Comparison of ENCODE assay signal across 11 cellular contexts in genomic region chr5:173923236-173924104, GRCh38. TPM values are rescaled to one million over a fixed set of nuclear protein-coding genes. Genes with fewer than 3 reads are reported as not detected.
DNase-seq lines count a peak whose midpoint lies in the region; ATAC-seq and TF ChIP-seq lines count a peak whose summit lies in the region.
"Had no signal": no experiment of that assay in that cellular context is flagged by ENCODE, and none has a peak within 500 bp of the region (broad histone marks: within the 10 kb centered on the region; RNA-seq: fewer than 3 reads in every experiment).

No MANE protein-coding gene starts in this region.

- no peak for DNase-seq in MM.1S
- no peak for DNase-seq in coronary artery (ENCODE audit: low spot score)
- DNase-seq in lower lobe of right lung = no peak
- DNase-seq in thyroid gland = no peak
- DNase-seq in foreskin keratinocyte = no peak
- no peak for DNase-seq in UCSD-AML1 (lab: John Stamatoyannopoulos, UW; ENCODE audit: unreplicated experiment)
- DNase-seq: NCI-H2029 had no signal

- TF ChIP-seq CTCF in MM.1S (IDR thresholded peaks at IDR 0.05; ENCODE audit: low read length) (no peak), coronary artery (IDR thresholded peaks at IDR 0.05) (no peak), lower lobe of right lung (IDR thresholded peaks at IDR 0.05) (no peak), thyroid gland (IDR thresholded peaks at IDR 0.05) (no peak), foreskin keratinocyte (conservative IDR thresholded peaks at IDR 0.05) (no peak)

- H4K20me1 ChIP-seq in MM.1S (ENCODE audit: insufficient read depth, low read length) = no peaks in the 10 kb centered on the region

- intact Hi-C loops in lower lobe of right lung (cut with DNase I) = no loop called here
- intact Hi-C loops in thyroid gland (cut with DNase I) = no loop called here

- no peak for TF ChIP-seq POLR2A in thyroid gland (IDR thresholded peaks at IDR 0.05)

- H3K4me2 ChIP-seq in MM.1S (ENCODE audit: low read depth, low read length) = peak overlapping the region; percentile 52

- H3K36me3 ChIP-seq in MM.1S (replicated peaks; ENCODE audit: insufficient read depth, low read length) = no peaks in the 10 kb centered on the region; the same call in 1 of the 2 replicates
- H3K36me3 ChIP-seq in lower lobe of right lung = peaks cover 11% of the 10 kb centered on the region
- H3K36me3 ChIP-seq in thyroid gland = no peaks in the 10 kb centered on the region

- H3K4me1 ChIP-seq in MM.1S (ENCODE audit: low read length) (peaks cover 85% of the 10 kb centered on the region), lower lobe of right lung (peaks cover 88% of the 10 kb centered on the region), thyroid gland (peaks cover 65 to 83% of the 10 kb centered on the region in 2 donors), foreskin keratinocyte (peaks cover 19% of the 10 kb centered on the region)

- ATAC-seq in lower lobe of right lung = no peak
- no peak for ATAC-seq in HG02970 (IDR thresholded peaks at IDR 0.05; ENCODE audit: low FRiP score, unreplicated experiment)
- ATAC-seq in foreskin keratinocyte = no peak
- ATAC-seq in GM18502 (IDR thresholded peaks at IDR 0.05; ENCODE audit: poor library complexity, unreplicated experiment) = no peak
- ATAC-seq: stimulated activated effector memory CD8-positive, alpha-beta T cell treated with anti-CD3 and anti-CD28 coated beads, Interleukin-12 subunit alpha, Interleukin-12 subunit beta, amount 100 ng/mL, for 72 hours had no signal

- H3K27me3 ChIP-seq in MM.1S (replicated peaks; ENCODE audit: insufficient read depth, low read length) = no peaks in the 10 kb centered on the region
- H3K27me3 ChIP-seq in lower lobe of right lung (ENCODE audit: low read depth) = no peaks in the 10 kb centered on the region
- no peaks in the 10 kb centered on the region for H3K27me3 ChIP-seq in thyroid gland
- H3K27me3 ChIP-seq in foreskin keratinocyte = no peaks in the 10 kb centered on the region
- H3K27me3 ChIP-seq: SJSA1 had no signal

- H3K27ac ChIP-seq in MM.1S (ENCODE audit: low read length) (peak overlapping the region; percentile 81; the same call in 1 of the 2 replicates), coronary artery (peak overlapping the region; percentile 72 to 76), lower lobe of right lung (peak overlapping the region; percentile 33), thyroid gland (peak overlapping the region; percentile 48 to 79 (median 73)), foreskin keratinocyte (no peak overlapping the region)
- H3K27ac ChIP-seq: SJSA1 had no signal

- 63 to 64% methylated on average over 3 of the region's 3 CpGs for WGBS in thyroid gland, 2 donors

- peak overlapping the region; percentile 17; the same call in 1 of the 2 replicates for H3K9ac ChIP-seq in MM.1S (ENCODE audit: low read length)

- H3K9me3 ChIP-seq in MM.1S (replicated peaks; ENCODE audit: insufficient read depth, low read length) = no peaks in the 10 kb centered on the region
- no peaks in the 10 kb centered on the region for H3K9me3 ChIP-seq in lower lobe of right lung
- no peaks in the 10 kb centered on the region for H3K9me3 ChIP-seq in thyroid gland
- H3K9me3 ChIP-seq: SJSA1 had no signal

- no peak overlapping the region for H2AFZ ChIP-seq in MM.1S (ENCODE audit: low read length)

- no peaks in the 10 kb centered on the region for H3K9me2 ChIP-seq in MM.1S (replicated peaks; ENCODE audit: insufficient read depth, low read length)

- H3K79me2 ChIP-seq in MM.1S (ENCODE audit: low read length) = peaks cover 98% of the 10 kb centered on the region

- H3K4me3 ChIP-seq in MM.1S (ENCODE audit: low read length) (no peak overlapping the region), coronary artery (no peak overlapping the region), lower lobe of right lung (no peak overlapping the region), thyroid gland (replicated peaks in 1 of 3) (no peak overlapping the region)
- H3K4me3 ChIP-seq: SJSA1 had no signal

- peaks cover 50% of the 10 kb centered on the region for H3F3A ChIP-seq in MM.1S (ENCODE audit: insufficient read depth, low read length)

RNA-seq across cellular contexts. Expression of gene CPEB4, which starts 35.3 kb away (rescaled TPM):
- 67.5 TPM for total RNA-seq in lower lobe of right lung
- 10 to 100 TPM; 51.5 to 69.5 (median 66.1) TPM for total RNA-seq in thyroid gland
- total RNA-seq in foreskin keratinocyte = 9.0 and 10.6 TPM in 2 replicates
- 1.0 and 1.2 TPM in 2 replicates for polyA plus RNA-seq in foreskin keratinocyte
